ENCODE assay signal across 23 cellular contexts in the genomic region with DNA sequence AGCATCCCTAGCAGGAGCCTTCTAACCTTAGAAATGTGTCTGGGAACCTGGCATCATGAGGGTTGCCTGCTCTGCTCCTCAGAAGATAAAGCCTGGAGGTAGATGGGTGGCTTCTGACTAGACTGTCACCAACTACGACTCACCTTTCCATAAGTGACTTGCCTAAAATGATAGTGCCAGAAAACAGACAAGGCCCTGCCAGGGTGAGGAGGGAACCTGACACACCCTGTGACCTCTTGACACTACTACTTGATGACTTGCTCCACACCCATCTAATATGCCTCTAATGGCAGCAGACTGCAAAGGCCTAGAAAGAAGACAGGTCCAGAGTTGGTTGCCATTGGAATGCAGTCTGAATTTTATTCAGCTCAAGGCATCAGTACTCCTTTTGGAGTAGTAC. TPM values are rescaled to one million over a fixed set of nuclear protein-coding genes. Genes with fewer than 3 reads are reported as not detected.
DNase-seq lines count a peak whose midpoint lies in the region; ATAC-seq and TF ChIP-seq lines count a peak whose summit lies in the region.
"Had no signal": no experiment of that assay in that cellular context is flagged by ENCODE, and none has a peak within 500 bp of the region (broad histone marks: within the 10 kb centered on the region; RNA-seq: fewer than 3 reads in every experiment).

No MANE protein-coding gene starts in this region.

- POLR2A ChIA-PET in activated CD8-positive, alpha-beta T cell treated with anti-CD3 and anti-CD28 coated beads for 36 hours (lab: Charles Lee) = interaction anchor here (0.6 to 1.2 kb wide), 3 partner anchors 10 to 15 kb away, joined by 3 to 6 read pairs (median 4); a partner anchor contains a TSS
- POLR2A ChIA-PET in activated CD8-positive, alpha-beta T cell treated with anti-CD3 and anti-CD28 coated beads, Interleukin-2, amount 10 ng/mL, durations not matched to agents 7 days and 5 days (lab: Charles Lee) = interaction anchor here (1.3 kb wide), 1 partner anchor 9 kb away, joined by 5 read pairs; a partner anchor contains a TSS

- DNase-seq in activated CD8-positive, alpha-beta T cell treated with anti-CD3 and anti-CD28 coated beads for 36 hours = no peak
- no peak for DNase-seq in activated CD8-positive, alpha-beta T cell treated with anti-CD3 and anti-CD28 coated beads, Interleukin-2, amount 10 ng/mL, durations not matched to agents 7 days and 5 days
- peak; percentile 58 for DNase-seq in stimulated activated CD4-positive, alpha-beta T cell treated with anti-CD3 and anti-CD28 coated beads, Interleukin-1b, Interleukin-23, amount 100 ng/mL, for 48 hours
- no peak for DNase-seq in stimulated activated CD4-positive, alpha-beta T cell treated with anti-CD3 and anti-CD28 coated beads, Interleukin-2, amount 100 ng/mL, for 48 hours
- DNase-seq in erythroblast (lab: John Stamatoyannopoulos, UW) (peak; percentile 71 to 82), NCI-H146 (lab: John Stamatoyannopoulos, UW) (no peak), mesenteric fat pad (ENCODE audit: low spot score) (no peak)
- DNase-seq: DMS53, GDM1, GM23248, H9, KBM-7, MM.1S, NCI-H1048, NCI-H1417 treated with DMSO at 0.1 percent for 48 hours, NCI-H187 treated with DMSO at 0.1 percent for 48 hours, NCI-H2107, NCI-H446 treated with DMSO at 0.1 percent for 48 hours, NCI-H526 treated with DMSO at 0.1 percent for 48 hours had no signal

- H3K27me3 Mint-ChIP-seq in activated CD8-positive, alpha-beta T cell treated with anti-CD3 and anti-CD28 coated beads for 36 hours = no peaks in the 10 kb centered on the region
- H3K27me3 Mint-ChIP-seq in activated CD8-positive, alpha-beta T cell treated with anti-CD3 and anti-CD28 coated beads, Interleukin-2, amount 10 ng/mL, durations not matched to agents 7 days and 5 days (ENCODE audit: low read depth) = no peaks in the 10 kb centered on the region
- H3K27me3 Mint-ChIP-seq: B cell had no signal

- H3K27ac Mint-ChIP-seq in activated CD8-positive, alpha-beta T cell treated with anti-CD3 and anti-CD28 coated beads for 36 hours = no peak overlapping the region
- no peak overlapping the region for H3K27ac Mint-ChIP-seq in activated CD8-positive, alpha-beta T cell treated with anti-CD3 and anti-CD28 coated beads, Interleukin-2, amount 10 ng/mL, durations not matched to agents 7 days and 5 days
- H3K27ac Mint-ChIP-seq: B cell had no signal

- H3K9me3 Mint-ChIP-seq in activated CD8-positive, alpha-beta T cell treated with anti-CD3 and anti-CD28 coated beads for 36 hours = no peaks in the 10 kb centered on the region
- H3K9me3 Mint-ChIP-seq in activated CD8-positive, alpha-beta T cell treated with anti-CD3 and anti-CD28 coated beads, Interleukin-2, amount 10 ng/mL, durations not matched to agents 7 days and 5 days (ENCODE audit: insufficient read depth) = no peaks in the 10 kb centered on the region
- H3K9me3 Mint-ChIP-seq: CD14-positive monocyte, H9 had no signal

- no peak for TF ChIP-seq POLR2A in erythroblast (IDR thresholded peaks at IDR 0.05; ENCODE audit: low read length)

- CTCF ChIA-PET in activated CD8-positive, alpha-beta T cell treated with anti-CD3 and anti-CD28 coated beads for 36 hours (lab: Charles Lee) = interaction anchor here (1.5 kb wide), 1 partner anchor 53 kb away, joined by 3 read pairs; no protein-coding TSS in a partner anchor
- CTCF ChIA-PET in activated CD8-positive, alpha-beta T cell treated with anti-CD3 and anti-CD28 coated beads, Interleukin-2, amount 10 ng/mL, durations not matched to agents 7 days and 5 days (lab: Charles Lee) = interaction anchor here (0.7 to 0.9 kb wide), 4 partner anchors 10 to 23 kb away, joined by 3 to 5 read pairs (median 4); a partner anchor contains a TSS

- peak; percentile 62 for ATAC-seq in activated CD8-positive, alpha-beta T cell treated with anti-CD3 and anti-CD28 coated beads for 36 hours
- ATAC-seq in activated CD8-positive, alpha-beta T cell treated with anti-CD3 and anti-CD28 coated beads, Interleukin-2, amount 10 ng/mL, durations not matched to agents 7 days and 5 days = no peak
- ATAC-seq: A549, Right ventricle myocardium inferior had no signal

- intact Hi-C loops in activated CD8-positive, alpha-beta T cell treated with anti-CD3 and anti-CD28 coated beads for 36 hours (cut with micrococcal nuclease) = no loop called here

- TF ChIP-seq CTCF in activated CD8-positive, alpha-beta T cell treated with anti-CD3 and anti-CD28 coated beads for 36 hours (IDR thresholded peaks at IDR 0.05) = no peak

- H3K4me1 Mint-ChIP-seq in activated CD8-positive, alpha-beta T cell treated with anti-CD3 and anti-CD28 coated beads for 36 hours (ENCODE audit: low read depth) = no peaks in the 10 kb centered on the region
- no peaks in the 10 kb centered on the region for H3K4me1 Mint-ChIP-seq in activated CD8-positive, alpha-beta T cell treated with anti-CD3 and anti-CD28 coated beads, Interleukin-2, amount 10 ng/mL, durations not matched to agents 7 days and 5 days (ENCODE audit: low read depth)
- H3K4me1 Mint-ChIP-seq: H9 had no signal

- H3K36me3 Mint-ChIP-seq in activated CD8-positive, alpha-beta T cell treated with anti-CD3 and anti-CD28 coated beads for 36 hours (ENCODE audit: low read depth) = peaks cover 33% of the 10 kb centered on the region
- H3K36me3 Mint-ChIP-seq in activated CD8-positive, alpha-beta T cell treated with anti-CD3 and anti-CD28 coated beads, Interleukin-2, amount 10 ng/mL, durations not matched to agents 7 days and 5 days (ENCODE audit: low read depth) = peaks cover 57% of the 10 kb centered on the region

- H3K4me3 Mint-ChIP-seq in activated CD8-positive, alpha-beta T cell treated with anti-CD3 and anti-CD28 coated beads for 36 hours = no peak overlapping the region
- no peak overlapping the region for H3K4me3 Mint-ChIP-seq in activated CD8-positive, alpha-beta T cell treated with anti-CD3 and anti-CD28 coated beads, Interleukin-2, amount 10 ng/mL, durations not matched to agents 7 days and 5 days
- H3K4me3 Mint-ChIP-seq: B cell, CD14-positive monocyte, H9 had no signal

RNA-seq across cellular contexts. Expression of a gene that starts 9.4 kb away (rescaled TPM):
- 10 to 100 TPM; 23.4 to 27.4 TPM for total RNA-seq in activated CD8-positive, alpha-beta T cell treated with anti-CD3 and anti-CD28 coated beads for 36 hours
- 10 to 100 TPM; 27.9 to 32.9 TPM for total RNA-seq in activated CD8-positive, alpha-beta T cell treated with anti-CD3 and anti-CD28 coated beads, Interleukin-2, amount 10 ng/mL, durations not matched to agents 7 days and 5 days
- total RNA-seq in mesenteric fat pad = 93.8 TPM

RNA-seq across cellular contexts. Expression of a gene that starts 11.8 kb away (rescaled TPM):
- total RNA-seq in activated CD8-positive, alpha-beta T cell treated with anti-CD3 and anti-CD28 coated beads for 36 hours = 10 to 100 TPM; 58.7 to 60.2 TPM
- 10 to 100 TPM; 64.3 to 69.5 TPM for total RNA-seq in activated CD8-positive, alpha-beta T cell treated with anti-CD3 and anti-CD28 coated beads, Interleukin-2, amount 10 ng/mL, durations not matched to agents 7 days and 5 days
- total RNA-seq in mesenteric fat pad = 18.2 TPM

RNA-seq across cellular contexts. Expression of a gene that starts 17.5 kb away (rescaled TPM):
- under 1 TPM; 0.41 to 0.54 TPM for total RNA-seq in activated CD8-positive, alpha-beta T cell treated with anti-CD3 and anti-CD28 coated beads for 36 hours
- under 1 TPM in 1 of 2 experiments, not detected in 1; 0.52 TPM for total RNA-seq in activated CD8-positive, alpha-beta T cell treated with anti-CD3 and anti-CD28 coated beads, Interleukin-2, amount 10 ng/mL, durations not matched to agents 7 days and 5 days
- total RNA-seq in mesenteric fat pad = 0.16 TPM
- total RNA-seq: GM23248, H9, Right ventricle myocardium inferior had no signal

RNA-seq across cellular contexts. Expression of a gene that starts 23.1 kb away (rescaled TPM):
- total RNA-seq in activated CD8-positive, alpha-beta T cell treated with anti-CD3 and anti-CD28 coated beads for 36 hours = 10 to 100 TPM; 79.3 to 87.9 TPM
- 100 to 1,000 TPM; 144 to 154 TPM for total RNA-seq in activated CD8-positive, alpha-beta T cell treated with anti-CD3 and anti-CD28 coated beads, Interleukin-2, amount 10 ng/mL, durations not matched to agents 7 days and 5 days
- 113 TPM for total RNA-seq in mesenteric fat pad

RNA-seq across cellular contexts. Expression of a gene that starts 45.8 kb away (rescaled TPM):
- 10 to 100 TPM; 23.3 to 31.3 TPM for total RNA-seq in activated CD8-positive, alpha-beta T cell treated with anti-CD3 and anti-CD28 coated beads for 36 hours
- 10 to 100 TPM; 54.5 to 55.0 TPM for total RNA-seq in activated CD8-positive, alpha-beta T cell treated with anti-CD3 and anti-CD28 coated beads, Interleukin-2, amount 10 ng/mL, durations not matched to agents 7 days and 5 days
- 46.8 TPM for total RNA-seq in mesenteric fat pad

Comparison
In these comparisons a context has a peak if more than half of its experiments do, and no peak if none do; other contexts are left out.
1. DNase-seq: peak in stimulated activated CD4-positive, alpha-beta T cell treated with anti-CD3 and anti-CD28 coated beads, Interleukin-1b, Interleukin-23, amount 100 ng/mL, for 48 hours (single experiment) and erythroblast (2 of 2); none in activated CD8-positive, alpha-beta T cell treated with anti-CD3 and anti-CD28 coated beads for 36 hours (single experiment), activated CD8-positive, alpha-beta T cell treated with anti-CD3 and anti-CD28 coated beads, Interleukin-2, amount 10 ng/mL, durations not matched to agents 7 days and 5 days (single experiment), stimulated activated CD4-positive, alpha-beta T cell treated with anti-CD3 and anti-CD28 coated beads, Interleukin-2, amount 100 ng/mL, for 48 hours (0 of 2), NCI-H146 (single experiment) and mesenteric fat pad (single experiment).